8 cellular contexts compared by ENCODE assay signal in genomic region chr11:66335531-66336233, GRCh38. TPM values are rescaled to one million over a fixed set of nuclear protein-coding genes. Genes with fewer than 3 reads are reported as not detected.
DNase-seq lines count a peak whose midpoint lies in the region; ATAC-seq and FAIRE-seq lines count a peak whose summit lies in the region.

No MANE protein-coding gene starts in this region.

- no peaks in the 10 kb centered on the region for H3K9me3 Mint-ChIP-seq in effector memory CD8-positive, alpha-beta T cell

- peak overlapping the region; percentile 67 for H3K4me3 ChIP-seq in mesodermal cell (ENCODE audit: extremely low read depth, insufficient read depth, low read length, poor library complexity, severe bottlenecking)
- H3K4me3 ChIP-seq in aorta (ENCODE audit: low read length in 2 of 2), result peak overlapping the region; percentile 19 to 50

- no peak for FAIRE-seq in RCC 7860 (lab: Jason Lieb, UNC)

- no peaks in the 10 kb centered on the region for H3K27me3 Mint-ChIP-seq in effector memory CD8-positive, alpha-beta T cell

- DNase-seq in GM03348 (ENCODE audit: low spot score) (peak; percentile 68), RCC 7860 (ENCODE audit: low spot score) (peak; percentile 47), aorta (peak; percentile 69 to 79), globus pallidus (ENCODE audit: low spot score) (no peak)
- no peak for DNase-seq in effector memory CD8-positive, alpha-beta T cell
- no peak for DNase-seq in stimulated activated CD4-positive, alpha-beta T cell treated with anti-CD3 and anti-CD28 coated beads, Interleukin-2, amount 100 ng/mL, for 24 hours

- H3K27me3 ChIP-seq in aorta (ENCODE audit: control insufficient read depth in 1 of 2, insufficient read depth in 2 of 2, low read length in 1 of 2), result no peaks in the 10 kb centered on the region

- H3K4me1 ChIP-seq in mesodermal cell (ENCODE audit: control insufficient read depth, insufficient read depth, low read length, poor library complexity, severe bottlenecking), result peaks cover 27% of the 10 kb centered on the region
- no peaks in the 10 kb centered on the region for H3K4me1 ChIP-seq in aorta (ENCODE audit: control insufficient read depth in 1 of 2, insufficient read depth in 2 of 2, low read length in 2 of 2)

- H3K27ac Mint-ChIP-seq in effector memory CD8-positive, alpha-beta T cell, result peak overlapping the region in 1 of 2 donors; percentile 95

- 17 to 19% methylated on average over 18 to 21 of the region's 35 CpGs for WGBS in mesodermal cell (ENCODE audit: insufficient coverage in 2 of 2), 2 experiments
- WGBS in aorta, 2 donors, result 10 to 12% methylated on average over 35 of the region's 35 CpGs

- peaks cover 32% of the 10 kb centered on the region for H3K36me3 Mint-ChIP-seq in effector memory CD8-positive, alpha-beta T cell (ENCODE audit: insufficient read depth)

- no peaks in the 10 kb centered on the region for H3K9me3 ChIP-seq in mesodermal cell (ENCODE audit: control insufficient read depth, low read length)
- H3K9me3 ChIP-seq in aorta (ENCODE audit: control insufficient read depth, low read length), result no peaks in the 10 kb centered on the region

- H3K4me1 Mint-ChIP-seq in effector memory CD8-positive, alpha-beta T cell (ENCODE audit: low read depth in 2 of 2), result peaks cover 21 to 26% of the 10 kb centered on the region in 2 donors

- ATAC-seq in effector memory CD8-positive, alpha-beta T cell (replicated peaks), result no peak
- ATAC-seq in aorta (ENCODE audit: low FRiP score) (peak; percentile 10), GM21737 (IDR thresholded peaks at IDR 0.05; ENCODE audit: unreplicated experiment) (no peak)

- peak overlapping the region; percentile 92 for H3K27ac ChIP-seq in mesodermal cell (ENCODE audit: low read depth, low read length, severe bottlenecking)
- H3K27ac ChIP-seq in aorta (ENCODE audit: low read depth in 1 of 2, low read length in 2 of 2), result peak overlapping the region in 1 of 2 donors; percentile 12

- intact Hi-C loops in aorta (cut with DNase I), result no loop called here

- H3K4me3 Mint-ChIP-seq in effector memory CD8-positive, alpha-beta T cell, result peak overlapping the region; percentile 62 to 89

- peaks cover 68% of the 10 kb centered on the region for H3K36me3 ChIP-seq in mesodermal cell (ENCODE audit: control insufficient read depth, insufficient read depth, low read length)
- H3K36me3 ChIP-seq in aorta (ENCODE audit: control insufficient read depth in 1 of 2, insufficient read depth in 2 of 2, low read length in 1 of 2), result peaks cover 0 to 4% of the 10 kb centered on the region in 2 donors

RNA-seq across cellular contexts. Expression of gene RIN1, which starts 0.6 kb away (rescaled TPM):
- 11.6 TPM for polyA plus RNA-seq in mesodermal cell (2013, experiment 1 of 2)
- 8.9 TPM for polyA plus RNA-seq in mesodermal cell (2013, experiment 2 of 2)
- 1 to 10 TPM; 8.3 to 9.1 TPM for total RNA-seq in aorta
- 10 to 100 TPM in 1 of 2 donors, 1 to 10 TPM in 1; 1.8 to 13.3 TPM for polyA plus RNA-seq in aorta

RNA-seq across cellular contexts. Expression of gene BRMS1, which starts 9.2 kb away (rescaled TPM):
- 29.0 TPM for polyA plus RNA-seq in mesodermal cell (2013, experiment 1 of 2)
- polyA plus RNA-seq in mesodermal cell (2013, experiment 2 of 2), result 23.3 TPM
- 10 to 100 TPM; 21.5 to 22.4 TPM for total RNA-seq in aorta
- polyA plus RNA-seq in aorta, result 10 to 100 TPM; 24.4 to 55.2 TPM

RNA-seq across cellular contexts. Expression of gene B4GAT1, which starts 11.7 kb away (rescaled TPM):
- 38.6 TPM for polyA plus RNA-seq in mesodermal cell (2013, experiment 1 of 2)
- polyA plus RNA-seq in mesodermal cell (2013, experiment 2 of 2), result 37.6 TPM
- total RNA-seq in aorta, result 10 to 100 TPM; 11.8 to 18.8 TPM
- 10 to 100 TPM in 1 of 2 donors, 1 to 10 TPM in 1; 7.0 to 18.3 TPM for polyA plus RNA-seq in aorta

RNA-seq across cellular contexts. Expression of gene CD248, which starts 18.8 kb away (rescaled TPM):
- 40.0 TPM for polyA plus RNA-seq in mesodermal cell (2013, experiment 1 of 2)
- polyA plus RNA-seq in mesodermal cell (2013, experiment 2 of 2), result 37.8 TPM
- 100 to 1,000 TPM in 1 of 2 donors, 10 to 100 TPM in 1; 38.6 to 118 TPM for total RNA-seq in aorta
- polyA plus RNA-seq in aorta, result 1 to 10 TPM; 3.1 to 7.2 TPM

RNA-seq across cellular contexts. Expression of gene SLC29A2, which starts 35.9 kb away (rescaled TPM):
- polyA plus RNA-seq in mesodermal cell (2013, experiment 1 of 2), result 19.0 TPM
- polyA plus RNA-seq in mesodermal cell (2013, experiment 2 of 2), result 16.5 TPM
- total RNA-seq in aorta, result 1 to 10 TPM; 1.9 to 3.3 TPM
- polyA plus RNA-seq in aorta, result 1 to 10 TPM in 1 of 2 donors, under 1 TPM in 1; 0.38 to 3.9 TPM

Comparison
In these comparisons a context has a peak if more than half of its experiments do, and no peak if none do; other contexts are left out.
1. DNase-seq: peak in GM03348 (single experiment), RCC 7860 (single experiment) and aorta (2 of 2); none in effector memory CD8-positive, alpha-beta T cell (0 of 3), globus pallidus (single experiment) and stimulated activated CD4-positive, alpha-beta T cell treated with anti-CD3 and anti-CD28 coated beads, Interleukin-2, amount 100 ng/mL, for 24 hours (0 of 2).